27 cellular contexts compared by ENCODE assay signal in genomic region chr16:68463904-68464303, GRCh38. TPM values are rescaled to one million over a fixed set of nuclear protein-coding genes. Genes with fewer than 3 reads are reported as not detected.
DNase-seq lines count a peak whose midpoint lies in the region; TF ChIP-seq lines count a peak whose summit lies in the region.
"Had no signal": no experiment of that assay in that cellular context is flagged by ENCODE, and none has a peak within 500 bp of the region (broad histone marks: within the 10 kb centered on the region; RNA-seq: fewer than 3 reads in every experiment).

No MANE protein-coding gene starts in this region.

- no peak overlapping the region for H3K27ac ChIP-seq in HEK293 (ENCODE audit: extremely low read depth, low read depth, low read length)
- no peak overlapping the region for H3K27ac ChIP-seq in prostate gland
- H3K27ac ChIP-seq: 22Rv1; A549; BLaER1; BLaER1 treated with 17β-estradiol and CSF1 and Interleukin-3, amounts not matched to agents 10 nM and 100 nM; C4-2B had no signal

- H3K4me3 ChIP-seq in HEK293 (ENCODE audit: low read depth, low read length) (no peak overlapping the region), prostate gland (no peak overlapping the region)
- H3K4me3 ChIP-seq: A549; BLaER1; BLaER1 treated with 17β-estradiol and CSF1 and Interleukin-3, amounts not matched to agents 10 nM and 100 nM had no signal

- CTCF ChIA-PET in HEK293 (lab: Yijun Ruan, JAX): interaction anchor here (0.6 kb wide), 2 partner anchors 48 to 507 kb away, joined by 3 to 4 read pairs; no protein-coding TSS in a partner anchor

- no peaks in the 10 kb centered on the region for H3K9me3 ChIP-seq in HEK293 (ENCODE audit: control insufficient read depth, insufficient read depth, low read depth, low read length)
- H3K9me3 ChIP-seq in prostate gland: no peaks in the 10 kb centered on the region
- H3K9me3 ChIP-seq: A549, BE2C, BLaER1, Caco-2 had no signal

- no peak for DNase-seq in prostate gland (ENCODE audit: low spot score)
- DNase-seq: 8988T; ACHN; AML-193; BE2C; C1 segment of cervical spinal cord; Caco-2; Calu3; CD4-positive, alpha-beta memory T cell; CD4-positive, alpha-beta T cell; CD4-positive, CD25-positive, alpha-beta regulatory T cell; CD8-positive, alpha-beta memory T cell; CD8-positive, alpha-beta T cell; COR-L47; DMS 273 treated with DMSO at 0.1 percent for 48 hours; DMS153; DMS53; DMS79; DMS79 treated with DMSO at 0.1 percent for 48 hours; DND-41; EL had no signal

- no peaks in the 10 kb centered on the region for H3K27me3 ChIP-seq in prostate gland (replicated peaks; ENCODE audit: insufficient read depth)
- H3K27me3 ChIP-seq: BE2C; BLaER1; BLaER1 treated with 17β-estradiol and CSF1 and Interleukin-3, amounts not matched to agents 10 nM and 100 nM had no signal

- 87% methylated on average over 2 of the region's 2 CpGs for WGBS in prostate gland

- intact Hi-C loops in prostate gland (cut with DNase I): no loop called here

- TF ChIP-seq CTCF in HEK293 (tag by site-specific recombination; IDR thresholded peaks at IDR 0.05): no peak
- no peak for TF ChIP-seq CTCF in prostate gland (IDR thresholded peaks at IDR 0.05)

- TF ChIP-seq POLR2A in prostate gland (IDR thresholded peaks at IDR 0.05): no peak

- H3K4me1 ChIP-seq in HEK293 (ENCODE audit: control insufficient read depth, insufficient read depth, low read length) (no peaks in the 10 kb centered on the region), prostate gland (replicated peaks) (no peaks in the 10 kb centered on the region)
- H3K4me1 ChIP-seq: A549, BE2C, Caco-2 had no signal

- POLR2A ChIA-PET in HEK293 (lab: Yijun Ruan, JAX): no interaction called here

- H3K36me3 ChIP-seq in HEK293 (ENCODE audit: control insufficient read depth in 2 of 2, insufficient read depth in 1 of 2, low read length in 2 of 2) (no peaks in the 10 kb centered on the region), prostate gland (no peaks in the 10 kb centered on the region)
- H3K36me3 ChIP-seq: BE2C; BLaER1; BLaER1 treated with 17β-estradiol and CSF1 and Interleukin-3, amounts not matched to agents 10 nM and 100 nM had no signal

TF ChIP-seq in HEK293, 187 proteins besides CTCF, POLR2A, EP300 and RAD21:
- TF ChIP-seq ZNF157 (tag by site-specific recombination; IDR thresholded peaks at IDR 0.05) (peak; percentile 94), ZNF645 (tag by site-specific recombination; IDR thresholded peaks at IDR 0.05) (no peak), ZNF677 (tag by site-specific recombination; IDR thresholded peaks at IDR 0.05) (no peak), ZNF623 (tag by site-specific recombination; IDR thresholded peaks at IDR 0.05) (no peak), ZNF529 (tag by site-specific recombination; IDR thresholded peaks at IDR 0.05; ENCODE audit: insufficient replicate concordance) (no peak), ZNF777 (tag by site-specific recombination; IDR thresholded peaks at IDR 0.05; ENCODE audit: borderline replicate concordance) (no peak), ZNF560 (tag by site-specific recombination; IDR thresholded peaks at IDR 0.05; ENCODE audit: borderline replicate concordance) (no peak), PRDM4 (tag by site-specific recombination; IDR thresholded peaks at IDR 0.05) (no peak)
TF ChIP-seq in HEK293: peak in this region for 1.

RNA-seq across cellular contexts. Expression of gene SMPD3, which starts 15.6 kb away (rescaled TPM):
- 10 to 100 TPM in 1 of 2 donors, 1 to 10 TPM in 1; 4.7 to 27.8 TPM for total RNA-seq in prostate gland
